8 cellular contexts compared by ENCODE assay signal in genomic region chrX:106862972-106863688, GRCh38.
DNase-seq lines count a peak whose midpoint lies in the region; ATAC-seq lines count a peak whose summit lies in the region.

No MANE protein-coding gene starts in this region.

- ATAC-seq in GM19438 (IDR thresholded peaks at IDR 0.05; ENCODE audit: low read depth, unreplicated experiment) (peak; percentile 62), GM21423 (IDR thresholded peaks at IDR 0.05; ENCODE audit: unreplicated experiment) (no peak), HG02678 (IDR thresholded peaks at IDR 0.05; ENCODE audit: unreplicated experiment) (no peak)
- no peak for ATAC-seq in effector memory CD8-positive, alpha-beta T cell (replicated peaks)
- ATAC-seq in stimulated activated naive B cell treated with anti-CD40 and anti-IgM and Interleukin-4, amounts not matched to agents 10 μg/mL and 1 μg/mL and 100 μg/mL, for 72 hours (replicated peaks) = peak; percentile 33 to 72

- peaks cover 21% of the 10 kb centered on the region in 2 donors for H3K27me3 Mint-ChIP-seq in effector memory CD8-positive, alpha-beta T cell
- peaks cover 0 to 8% of the 10 kb centered on the region in 2 donors for H3K27me3 Mint-ChIP-seq in stimulated activated naive B cell treated with anti-CD40 and anti-IgM and Interleukin-4, amounts not matched to agents 10 μg/mL and 1 μg/mL and 100 μg/mL, for 72 hours

- H3K36me3 Mint-ChIP-seq in effector memory CD8-positive, alpha-beta T cell (ENCODE audit: insufficient read depth) = no peaks in the 10 kb centered on the region
- peaks cover 0 to 2% of the 10 kb centered on the region in 2 donors for H3K36me3 Mint-ChIP-seq in stimulated activated naive B cell treated with anti-CD40 and anti-IgM and Interleukin-4, amounts not matched to agents 10 μg/mL and 1 μg/mL and 100 μg/mL, for 72 hours

- H3K4me3 Mint-ChIP-seq in effector memory CD8-positive, alpha-beta T cell = no peak overlapping the region
- no peak overlapping the region for H3K4me3 Mint-ChIP-seq in stimulated activated naive B cell treated with anti-CD40 and anti-IgM and Interleukin-4, amounts not matched to agents 10 μg/mL and 1 μg/mL and 100 μg/mL, for 72 hours

- no peak overlapping the region for H3K27ac Mint-ChIP-seq in effector memory CD8-positive, alpha-beta T cell
- H3K27ac Mint-ChIP-seq in stimulated activated naive B cell treated with anti-CD40 and anti-IgM and Interleukin-4, amounts not matched to agents 10 μg/mL and 1 μg/mL and 100 μg/mL, for 72 hours = no peak overlapping the region

- DNase-seq in EL (peak; percentile 1), NCI-H1694 treated with DMSO at 0.1 percent for 48 hours (lab: John Stamatoyannopoulos, UW) (peak; percentile 2)
- DNase-seq in effector memory CD8-positive, alpha-beta T cell = peak in 2 of 3 experiments; percentile 0 to 4
- DNase-seq in stimulated activated naive B cell treated with anti-CD40 and anti-IgM and Interleukin-4, amounts not matched to agents 10 μg/mL and 1 μg/mL and 100 μg/mL, for 72 hours = peak; percentile 11
- no peak for DNase-seq in activated CD4-positive, CD25-positive, alpha-beta regulatory T cell (lab: John Stamatoyannopoulos, UW)

- H3K9me3 Mint-ChIP-seq in effector memory CD8-positive, alpha-beta T cell = no peaks in the 10 kb centered on the region
- peaks cover 0 to 6% of the 10 kb centered on the region in 2 donors for H3K9me3 Mint-ChIP-seq in stimulated activated naive B cell treated with anti-CD40 and anti-IgM and Interleukin-4, amounts not matched to agents 10 μg/mL and 1 μg/mL and 100 μg/mL, for 72 hours

- H3K4me1 Mint-ChIP-seq in effector memory CD8-positive, alpha-beta T cell (ENCODE audit: low read depth in 2 of 2) = no peaks in the 10 kb centered on the region
- no peaks in the 10 kb centered on the region for H3K4me1 Mint-ChIP-seq in stimulated activated naive B cell treated with anti-CD40 and anti-IgM and Interleukin-4, amounts not matched to agents 10 μg/mL and 1 μg/mL and 100 μg/mL, for 72 hours

Comparison
In these comparisons a context has a peak if more than half of its experiments do, and no peak if none do; other contexts are left out.
1. DNase-seq: peak in EL (single experiment), NCI-H1694 treated with DMSO at 0.1 percent for 48 hours (single experiment), effector memory CD8-positive, alpha-beta T cell (2 of 3) and stimulated activated naive B cell treated with anti-CD40 and anti-IgM and Interleukin-4, amounts not matched to agents 10 μg/mL and 1 μg/mL and 100 μg/mL, for 72 hours (single experiment); none in activated CD4-positive, CD25-positive, alpha-beta regulatory T cell (0 of 4).
2. ATAC-seq: peak in GM19438 (single experiment) and stimulated activated naive B cell treated with anti-CD40 and anti-IgM and Interleukin-4, amounts not matched to agents 10 μg/mL and 1 μg/mL and 100 μg/mL, for 72 hours (2 of 2); none in effector memory CD8-positive, alpha-beta T cell (single experiment), GM21423 (single experiment) and HG02678 (single experiment).